ENCODE assay signal across 8 cellular contexts in the genomic region with DNA sequence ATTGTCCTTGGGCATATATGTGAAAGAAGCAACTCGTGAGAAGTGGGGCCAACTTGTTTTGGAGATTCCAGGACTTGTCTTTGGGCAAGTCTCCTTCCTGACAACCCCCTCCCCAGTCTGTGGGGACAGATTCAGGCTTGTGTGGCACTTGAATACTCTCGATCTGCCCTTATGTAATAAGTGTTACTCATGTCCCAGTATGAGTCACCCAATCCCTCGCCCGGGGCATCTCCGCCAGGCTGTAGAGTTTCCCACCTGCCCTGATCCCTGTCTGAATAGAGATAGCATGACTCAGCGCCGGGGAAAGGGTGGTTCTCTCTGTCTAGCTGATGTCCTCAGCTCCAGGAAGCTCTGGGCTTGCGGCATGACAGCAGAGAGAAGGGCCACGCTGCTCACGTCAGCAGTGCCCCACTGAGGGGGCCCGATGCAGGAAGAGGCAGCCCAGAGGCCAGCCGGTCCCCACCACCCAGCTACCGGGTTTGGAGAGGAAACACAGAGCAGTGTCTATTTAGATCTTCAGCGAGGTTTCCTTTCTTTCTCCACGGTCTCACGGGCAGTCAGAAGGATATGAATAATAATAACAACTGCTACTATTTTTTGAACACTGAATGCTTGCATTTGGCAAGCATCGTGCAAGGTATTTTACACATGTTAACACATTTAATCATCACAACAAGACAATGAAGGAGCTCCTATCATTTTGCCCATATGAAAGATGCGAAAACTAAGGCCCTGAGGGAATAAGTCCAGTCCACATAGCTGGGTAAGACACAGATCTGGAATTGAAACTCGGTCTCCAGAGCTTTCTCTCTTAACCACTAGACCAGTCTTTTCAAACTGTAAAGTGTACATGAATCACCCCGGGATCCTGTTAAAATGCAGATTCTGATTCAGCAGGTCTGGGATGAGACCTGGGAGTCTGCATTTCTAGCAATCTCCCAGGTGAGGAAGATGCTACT.
A peak's percentile ranks its signal among the peaks of the same experiment; 100 is the strongest.
DNase-seq lines count a peak whose midpoint lies in the region; ATAC-seq and TF ChIP-seq lines count a peak whose summit lies in the region.

No MANE protein-coding gene starts in this region.

- H3K4me3 ChIP-seq in endodermal cell (ENCODE audit: low read length), result no peak overlapping the region

- 63 to 74% methylated on average over 11 to 20 of the region's 20 CpGs for WGBS in endodermal cell (ENCODE audit: insufficient coverage in 1 of 2, insufficient read length in 1 of 2), 2 experiments

- H3K27me3 Mint-ChIP-seq in endodermal cell (ENCODE audit: insufficient read depth) (peaks cover 69% of the 10 kb centered on the region), natural killer cell (ENCODE audit: low read depth in 2 of 2) (peaks cover 0 to 3% of the 10 kb centered on the region in 2 donors)

- H3K9me3 ChIP-seq in endodermal cell (ENCODE audit: control insufficient read depth, low read length), result no peaks in the 10 kb centered on the region

- intact Hi-C loops in natural killer cell (cut with micrococcal nuclease), result no loop called here

- no peak for TF ChIP-seq CTCF in endodermal cell (conservative IDR thresholded peaks at IDR 0.05)
- no peak for TF ChIP-seq CTCF in natural killer cell (IDR thresholded peaks at IDR 0.05)

- H3K9me3 Mint-ChIP-seq in endodermal cell (no peaks in the 10 kb centered on the region), natural killer cell (no peaks in the 10 kb centered on the region)

- ATAC-seq in GM21423 (IDR thresholded peaks at IDR 0.05; ENCODE audit: unreplicated experiment) (peak; percentile 71), natural killer cell (peak; percentile 84 to 96 (median 92))

- H3K27ac Mint-ChIP-seq in endodermal cell, result peak overlapping the region; percentile 23
- peak overlapping the region; percentile 82 to 86 for H3K27ac Mint-ChIP-seq in natural killer cell

- H3K36me3 Mint-ChIP-seq in endodermal cell (ENCODE audit: low read depth) (no peaks in the 10 kb centered on the region), natural killer cell (no peaks in the 10 kb centered on the region)

- peaks cover 8% of the 10 kb centered on the region for H3K4me1 ChIP-seq in endodermal cell (ENCODE audit: control insufficient read depth, insufficient read depth, low read length)

- DNase-seq in Ammon's horn (ENCODE audit: low spot score) (peak; percentile 45), M059J (ENCODE audit: low read depth) (peak; percentile 98), endodermal cell (peak; percentile 92), natural killer cell (peak; percentile 34), stromal cell of bone marrow (ENCODE audit: low read depth) (peak; percentile 25), NCI-H146 (lab: John Stamatoyannopoulos, UW) (no peak)
- DNase-seq in activated CD4-positive, alpha-beta T cell treated with anti-CD3 and anti-CD28 coated beads, Interleukin-2, amount 50 U/mL, for 1 hour, result peak; percentile 33

- H3K9ac ChIP-seq in endodermal cell (ENCODE audit: extremely low read depth, low read length, poor library complexity, severe bottlenecking), result no peak overlapping the region

- no peaks in the 10 kb centered on the region for H3K36me3 ChIP-seq in endodermal cell (ENCODE audit: control insufficient read depth, insufficient read depth, low read length)

- peaks cover 86% of the 10 kb centered on the region for H3K27me3 ChIP-seq in endodermal cell (ENCODE audit: control insufficient read depth, insufficient read depth, low read length, poor library complexity, severe bottlenecking)

- H3K27ac ChIP-seq in endodermal cell (ENCODE audit: low read depth, low read length), result no peak overlapping the region

- H3K4me3 Mint-ChIP-seq in endodermal cell, result no peak overlapping the region
- H3K4me3 Mint-ChIP-seq in natural killer cell, result peak overlapping the region; percentile 80

- peaks cover 36% of the 10 kb centered on the region for H3K4me1 Mint-ChIP-seq in endodermal cell
- H3K4me1 Mint-ChIP-seq in natural killer cell, result peaks cover 17 to 19% of the 10 kb centered on the region in 2 donors
